8 cellular contexts compared by ENCODE assay signal in genomic region chr2:88658890-88659881, GRCh38. TPM values are rescaled to one million over a fixed set of nuclear protein-coding genes. Genes with fewer than 3 reads are reported as not detected.
DNase-seq lines count a peak whose midpoint lies in the region; ATAC-seq and TF ChIP-seq lines count a peak whose summit lies in the region.

No MANE protein-coding gene starts in this region.

- H3K9me3 ChIP-seq in right cardiac atrium (ENCODE audit: control insufficient read depth, low read length): no peaks in the 10 kb centered on the region

- H3K4me3 ChIP-seq in right cardiac atrium (ENCODE audit: low read length): no peak overlapping the region

- peak overlapping the region; percentile 80 for H3K27ac ChIP-seq in right cardiac atrium (ENCODE audit: low read length)

- intact Hi-C loops in right cardiac atrium (cut with DNase I): no loop called here

- DNase-seq in HS-27A (ENCODE audit: low read depth): peak; percentile 60
- DNase-seq in right cardiac atrium: peak in 2 of 3 donors; percentile 19 to 66
- DNase-seq in stromal cell of bone marrow (ENCODE audit: low read depth): peak; percentile 73
- no peak for DNase-seq in stimulated activated naive CD4-positive, alpha-beta T cell (lab: John Stamatoyannopoulos, UW)
- no peak for DNase-seq in NK-92 (lab: John Stamatoyannopoulos, UW; ENCODE audit: unreplicated experiment)
- no peak for DNase-seq in activated effector memory CD4-positive, alpha-beta T cell treated with Interleukin-2 at 50 U/mL for 16 hours

- no peaks in the 10 kb centered on the region for H3K27me3 ChIP-seq in right cardiac atrium (ENCODE audit: control insufficient read depth, insufficient read depth)

- ATAC-seq in SK-N-SH treated with all-trans-retinoic acid at 6 μM for 48 hours (peak; percentile 82), right cardiac atrium (peak; percentile 76 to 80), HG03520 (IDR thresholded peaks at IDR 0.05; ENCODE audit: unreplicated experiment) (no peak)

- H3K4me1 ChIP-seq in right cardiac atrium (ENCODE audit: control insufficient read depth, insufficient read depth, low read length): peaks cover 7% of the 10 kb centered on the region

- 42% methylated on average over 8 of the region's 8 CpGs for WGBS in right cardiac atrium

TF ChIP-seq in SK-N-SH treated with all-trans-retinoic acid at 6 μM for 48 hours, 23 proteins besides CTCF, POLR2A, EP300 and RAD21:
- TF ChIP-seq GLIS3 (CRISPR knock-in tag; IDR thresholded peaks at IDR 0.05) (no peak), BACH2 (CRISPR knock-in tag; IDR thresholded peaks at IDR 0.05; ENCODE audit: borderline replicate concordance) (no peak), ZNF565 (CRISPR knock-in tag; conservative IDR thresholded peaks at IDR 0.05; ENCODE audit: low read depth) (no peak), ESRRG (CRISPR knock-in tag; IDR thresholded peaks at IDR 0.05) (no peak), POU6F1 (CRISPR knock-in tag; IDR thresholded peaks at IDR 0.05; ENCODE audit: borderline replicate concordance, low read depth) (no peak), TSHZ2 (CRISPR knock-in tag; IDR thresholded peaks at IDR 0.05) (no peak), PATZ1 (CRISPR knock-in tag; IDR thresholded peaks at IDR 0.05; ENCODE audit: borderline replicate concordance) (0 out of 2 replicates have a peak, but pooled peaks have one; percentile 16)

RNA-seq across cellular contexts. Expression of gene EIF2AK3, which starts 31.9 kb away (rescaled TPM):
- 10 to 100 TPM in 1 of 4 donors, 1 to 10 TPM in 3; 5.2 to 13.6 (median 8.8) TPM for total RNA-seq in right cardiac atrium
- polyA plus RNA-seq in right cardiac atrium: 3.9 TPM

RNA-seq across cellular contexts. Expression of gene RPIA, which starts 32.3 kb away (rescaled TPM):
- 10 to 100 TPM in 3 of 4 donors, 1 to 10 TPM in 1; 9.1 to 15.4 (median 11.4) TPM for total RNA-seq in right cardiac atrium
- polyA plus RNA-seq in right cardiac atrium: 13.5 TPM

Comparison
In these comparisons a context has a peak if more than half of its experiments do, and no peak if none do; other contexts are left out.
1. DNase-seq: peak in HS-27A (single experiment), right cardiac atrium (2 of 3) and stromal cell of bone marrow (single experiment); none in stimulated activated naive CD4-positive, alpha-beta T cell (0 of 6), NK-92 (single experiment) and activated effector memory CD4-positive, alpha-beta T cell treated with Interleukin-2 at 50 U/mL for 16 hours (single experiment).